In the genomic region with DNA sequence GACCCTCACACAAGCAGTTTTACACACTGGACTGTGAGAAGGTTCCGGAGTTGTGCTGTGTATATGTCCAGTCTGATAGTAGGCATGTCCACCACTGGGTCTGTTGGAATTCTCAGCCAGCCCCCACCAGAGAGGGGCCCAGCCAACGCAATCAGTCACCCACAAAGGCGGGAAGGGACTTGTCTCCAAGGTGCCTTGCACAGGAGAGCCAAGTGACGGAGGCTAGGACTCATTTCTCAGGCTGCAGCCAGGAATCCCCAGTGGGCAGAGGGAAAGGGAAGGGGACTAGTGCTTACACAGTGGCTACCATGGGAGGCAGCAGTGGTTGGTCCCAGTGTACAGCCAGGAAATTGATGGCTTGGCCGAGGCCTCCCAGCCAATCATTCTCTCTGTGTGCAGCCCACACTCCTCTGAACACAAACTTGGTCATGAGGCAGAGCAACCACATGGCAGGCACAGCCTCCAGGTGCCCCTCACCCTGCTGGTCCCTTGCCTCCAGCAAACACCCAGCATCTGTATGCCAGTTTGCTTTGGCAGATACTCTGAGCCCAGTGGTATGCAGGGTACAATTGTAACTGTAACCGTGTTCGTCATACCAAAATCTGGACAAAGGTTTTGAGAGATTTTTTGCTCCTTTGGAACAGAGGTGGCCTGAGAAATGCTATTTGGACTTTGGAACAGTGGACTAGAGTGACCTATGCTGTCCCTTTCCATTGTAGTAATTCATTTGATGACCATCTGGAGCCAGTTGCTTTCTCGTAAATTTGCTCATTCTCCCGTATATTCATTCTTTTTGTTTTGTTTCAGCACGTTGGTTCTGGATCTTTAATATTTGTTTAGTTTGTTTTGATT, we compare ENCODE assay signal across 9 cellular contexts.
DNase-seq lines count a peak whose midpoint lies in the region; ATAC-seq and TF ChIP-seq lines count a peak whose summit lies in the region.
"Had no signal": no experiment of that assay in that cellular context is flagged by ENCODE, and none has a peak within 500 bp of the region (broad histone marks: within the 10 kb centered on the region; RNA-seq: fewer than 3 reads in every experiment).

No MANE protein-coding gene starts in this region.

- H3K4me1 Mint-ChIP-seq in activated T-helper 17 cell treated with anti-CD3 and anti-CD28 coated beads, Interleukin-2, amount 50 U/mL, for 72 hours: peaks cover 35% of the 10 kb centered on the region

- no peaks in the 10 kb centered on the region for H3K9me3 Mint-ChIP-seq in activated T-helper 17 cell treated with anti-CD3 and anti-CD28 coated beads, Interleukin-2, amount 50 U/mL, for 72 hours

- H3K4me3 ChIP-seq in liver (ENCODE audit: low read depth in 1 of 3, low read length in 3 of 3) (no peak overlapping the region), thyroid gland (replicated peaks in 1 of 3) (no peak overlapping the region)

- H3K27ac ChIP-seq in liver (ENCODE audit: low read depth in 1 of 2, low read length in 2 of 2): peak overlapping the region; percentile 52 to 61
- peak overlapping the region; percentile 53 to 98 (median 72) for H3K27ac ChIP-seq in thyroid gland

- intact Hi-C loops in thyroid gland (cut with DNase I): loop anchor here (10.0 kb wide), 1 partner anchor 136 kb away; the partner anchor contains the start of gene RAB5IF

- H3K27me3 ChIP-seq in liver (ENCODE audit: control insufficient read depth in 4 of 4, insufficient read depth in 4 of 4, low read length in 3 of 4) (no peaks in the 10 kb centered on the region), thyroid gland (no peaks in the 10 kb centered on the region)

- no peak for TF ChIP-seq CTCF in liver (IDR thresholded peaks at IDR 0.05; ENCODE audit: low read depth, low read length, missing input control)
- no peak for TF ChIP-seq CTCF in thyroid gland (IDR thresholded peaks at IDR 0.05)
- TF ChIP-seq CTCF in GM20000 (IDR thresholded peaks at IDR 0.05; ENCODE audit: extremely low read depth, missing control alignments): no peak

- H3K9me3 ChIP-seq in liver (ENCODE audit: control insufficient read depth in 4 of 4, low read length in 3 of 4): no peaks in the 10 kb centered on the region
- H3K9me3 ChIP-seq in thyroid gland: no peaks in the 10 kb centered on the region

- H3K36me3 Mint-ChIP-seq in activated T-helper 17 cell treated with anti-CD3 and anti-CD28 coated beads, Interleukin-2, amount 50 U/mL, for 72 hours (ENCODE audit: low read depth): peaks cover 5% of the 10 kb centered on the region

- DNase-seq in NCI-H345 (lab: John Stamatoyannopoulos, UW) (peak; percentile 41), NCI-H345 treated with DMSO at 0.1 percent for 48 hours (lab: John Stamatoyannopoulos, UW; ENCODE audit: unreplicated experiment) (no peak), thyroid gland (peak in 1 of 2 donors; percentile 21), GM20000 (ENCODE audit: low spot score) (no peak)
- DNase-seq: AML-193 had no signal

- no peak overlapping the region for H3K9ac ChIP-seq in liver (ENCODE audit: low read depth in 1 of 2, low read length in 2 of 2)

- WGBS in liver: 52% methylated on average over 10 of the region's 10 CpGs
- WGBS in thyroid gland, 2 donors: 66 to 83% methylated on average over 9 to 10 of the region's 10 CpGs

- peak overlapping the region; percentile 93 for H3K4me3 Mint-ChIP-seq in activated T-helper 17 cell treated with anti-CD3 and anti-CD28 coated beads, Interleukin-2, amount 50 U/mL, for 72 hours

- no peaks in the 10 kb centered on the region for H3K36me3 ChIP-seq in liver (ENCODE audit: control insufficient read depth in 4 of 4, insufficient read depth in 3 of 4, low read depth in 1 of 4, low read length in 3 of 4)
- H3K36me3 ChIP-seq in thyroid gland: no peaks in the 10 kb centered on the region

- TF ChIP-seq POLR2A in thyroid gland (IDR thresholded peaks at IDR 0.05): no peak

- no peaks in the 10 kb centered on the region for H3K27me3 Mint-ChIP-seq in activated T-helper 17 cell treated with anti-CD3 and anti-CD28 coated beads, Interleukin-2, amount 50 U/mL, for 72 hours

- peaks cover 25 to 65% (median 51%) of the 10 kb centered on the region in 4 donors for H3K4me1 ChIP-seq in liver (ENCODE audit: control insufficient read depth in 4 of 4, insufficient read depth in 4 of 4, low read length in 3 of 4)
- H3K4me1 ChIP-seq in thyroid gland: peaks cover 69 to 88% of the 10 kb centered on the region in 2 donors

- no peak for ATAC-seq in activated T-helper 17 cell treated with anti-CD3 and anti-CD28 coated beads, Interleukin-2, amount 50 U/mL, for 72 hours (replicated peaks)
- no peak for ATAC-seq in HG02870 (IDR thresholded peaks at IDR 0.05; ENCODE audit: unreplicated experiment)
- ATAC-seq in GM21423 (IDR thresholded peaks at IDR 0.05; ENCODE audit: unreplicated experiment): no peak

- TF ChIP-seq RAD21 in liver (IDR thresholded peaks at IDR 0.05): peak; percentile 28 to 31

- peak overlapping the region; percentile 83 for H3K27ac Mint-ChIP-seq in activated T-helper 17 cell treated with anti-CD3 and anti-CD28 coated beads, Interleukin-2, amount 50 U/mL, for 72 hours

TF ChIP-seq in liver, 16 proteins besides CTCF, POLR2A, EP300 and RAD21:
- TF ChIP-seq HNF4A (conservative IDR thresholded peaks at IDR 0.05) (peak; percentile 99), RXRA (IDR thresholded peaks at IDR 0.05) (peak; percentile 94 to 96), SP1 (IDR thresholded peaks at IDR 0.05) (peak; percentile 91), YY1 (IDR thresholded peaks at IDR 0.05) (peak; percentile 45), TAF1 (conservative IDR thresholded peaks at IDR 0.05) (no peak), EGR1 (IDR thresholded peaks at IDR 0.05; ENCODE audit: low read depth in 2 of 2) (no peak), HNF4G (IDR thresholded peaks at IDR 0.05) (peak; percentile 95), JUND (IDR thresholded peaks at IDR 0.05) (peak in 1 of 2 donors; percentile 74), FOXA1 (IDR thresholded peaks at IDR 0.05) (no peak), MAX (IDR thresholded peaks at IDR 0.05) (peak; percentile 69), GABPA (IDR thresholded peaks at IDR 0.05 in 1 of 2, conservative IDR thresholded peaks at IDR 0.05 in 1 of 2) (peak in 1 of 2 donors; percentile 44), NR2F2 (IDR thresholded peaks at IDR 0.05) (no peak), FOXA2 (IDR thresholded peaks at IDR 0.05) (peak; percentile 38)
- TF ChIP-seq, protein P1, sequence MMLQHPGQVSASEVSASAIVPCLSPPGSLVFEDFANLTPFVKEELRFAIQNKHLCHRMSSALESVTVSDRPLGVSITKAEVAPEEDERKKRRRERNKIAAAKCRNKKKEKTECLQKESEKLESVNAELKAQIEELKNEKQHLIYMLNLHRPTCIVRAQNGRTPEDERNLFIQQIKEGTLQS (IDR thresholded peaks at IDR 0.05): no peak
- TF ChIP-seq, protein P2, sequence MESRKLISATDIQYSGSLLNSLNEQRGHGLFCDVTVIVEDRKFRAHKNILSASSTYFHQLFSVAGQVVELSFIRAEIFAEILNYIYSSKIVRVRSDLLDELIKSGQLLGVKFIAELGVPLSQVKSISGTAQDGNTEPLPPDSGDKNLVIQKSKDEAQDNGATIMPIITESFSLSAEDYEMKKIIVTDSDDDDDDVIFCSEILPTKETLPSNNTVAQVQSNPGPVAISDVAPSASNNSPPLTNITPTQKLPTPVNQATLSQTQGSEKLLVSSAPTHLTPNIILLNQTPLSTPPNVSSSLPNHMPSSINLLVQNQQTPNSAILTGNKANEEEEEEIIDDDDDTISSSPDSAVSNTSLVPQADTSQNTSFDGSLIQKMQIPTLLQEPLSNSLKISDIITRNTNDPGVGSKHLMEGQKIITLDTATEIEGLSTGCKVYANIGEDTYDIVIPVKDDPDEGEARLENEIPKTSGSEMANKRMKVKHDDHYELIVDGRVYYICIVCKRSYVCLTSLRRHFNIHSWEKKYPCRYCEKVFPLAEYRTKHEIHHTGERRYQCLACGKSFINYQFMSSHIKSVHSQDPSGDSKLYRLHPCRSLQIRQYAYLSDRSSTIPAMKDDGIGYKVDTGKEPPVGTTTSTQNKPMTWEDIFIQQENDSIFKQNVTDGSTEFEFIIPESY (IDR thresholded peaks at IDR 0.05): no peak
- TF ChIP-seq, protein P3, sequence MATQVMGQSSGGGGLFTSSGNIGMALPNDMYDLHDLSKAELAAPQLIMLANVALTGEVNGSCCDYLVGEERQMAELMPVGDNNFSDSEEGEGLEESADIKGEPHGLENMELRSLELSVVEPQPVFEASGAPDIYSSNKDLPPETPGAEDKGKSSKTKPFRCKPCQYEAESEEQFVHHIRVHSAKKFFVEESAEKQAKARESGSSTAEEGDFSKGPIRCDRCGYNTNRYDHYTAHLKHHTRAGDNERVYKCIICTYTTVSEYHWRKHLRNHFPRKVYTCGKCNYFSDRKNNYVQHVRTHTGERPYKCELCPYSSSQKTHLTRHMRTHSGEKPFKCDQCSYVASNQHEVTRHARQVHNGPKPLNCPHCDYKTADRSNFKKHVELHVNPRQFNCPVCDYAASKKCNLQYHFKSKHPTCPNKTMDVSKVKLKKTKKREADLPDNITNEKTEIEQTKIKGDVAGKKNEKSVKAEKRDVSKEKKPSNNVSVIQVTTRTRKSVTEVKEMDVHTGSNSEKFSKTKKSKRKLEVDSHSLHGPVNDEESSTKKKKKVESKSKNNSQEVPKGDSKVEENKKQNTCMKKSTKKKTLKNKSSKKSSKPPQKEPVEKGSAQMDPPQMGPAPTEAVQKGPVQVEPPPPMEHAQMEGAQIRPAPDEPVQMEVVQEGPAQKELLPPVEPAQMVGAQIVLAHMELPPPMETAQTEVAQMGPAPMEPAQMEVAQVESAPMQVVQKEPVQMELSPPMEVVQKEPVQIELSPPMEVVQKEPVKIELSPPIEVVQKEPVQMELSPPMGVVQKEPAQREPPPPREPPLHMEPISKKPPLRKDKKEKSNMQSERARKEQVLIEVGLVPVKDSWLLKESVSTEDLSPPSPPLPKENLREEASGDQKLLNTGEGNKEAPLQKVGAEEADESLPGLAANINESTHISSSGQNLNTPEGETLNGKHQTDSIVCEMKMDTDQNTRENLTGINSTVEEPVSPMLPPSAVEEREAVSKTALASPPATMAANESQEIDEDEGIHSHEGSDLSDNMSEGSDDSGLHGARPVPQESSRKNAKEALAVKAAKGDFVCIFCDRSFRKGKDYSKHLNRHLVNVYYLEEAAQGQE (IDR thresholded peaks at IDR 0.05): peak; percentile 59
